ENCODE assay signal across 28 cellular contexts in the genomic region with DNA sequence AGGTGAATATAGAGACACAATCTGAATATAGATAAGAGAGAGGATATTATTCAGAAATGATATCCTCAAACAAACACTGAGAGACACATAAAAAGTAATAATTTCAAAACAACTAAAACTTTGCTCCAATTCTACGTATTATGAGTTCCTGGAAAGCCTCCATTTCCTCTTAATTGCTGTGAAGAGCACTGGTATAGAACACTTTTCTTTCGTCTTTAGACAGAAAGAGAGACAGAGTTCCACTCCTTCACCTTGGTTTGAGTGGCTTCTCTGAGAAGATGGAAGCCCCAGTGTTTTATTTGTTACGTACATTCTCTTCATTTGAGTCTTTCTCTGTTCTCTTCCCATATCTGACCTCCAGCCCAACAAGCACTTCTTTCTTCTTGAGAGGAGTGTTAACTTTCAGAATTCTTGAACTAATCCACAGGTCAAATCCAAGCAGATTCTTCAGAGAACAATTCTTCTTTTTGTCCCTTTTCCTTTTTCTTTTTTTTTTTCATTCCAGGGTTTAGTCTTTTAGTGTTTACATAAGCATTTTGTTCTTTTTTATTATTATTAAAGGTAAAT. TPM values are rescaled to one million over a fixed set of nuclear protein-coding genes. Genes with fewer than 3 reads are reported as not detected.
DNase-seq lines count a peak whose midpoint lies in the region; ATAC-seq, FAIRE-seq and TF ChIP-seq lines count a peak whose summit lies in the region.
"Had no signal": no experiment of that assay in that cellular context is flagged by ENCODE, and none has a peak within 500 bp of the region (broad histone marks: within the 10 kb centered on the region; RNA-seq: fewer than 3 reads in every experiment).

No MANE protein-coding gene starts in this region.

- peaks cover 18 to 26% (median 20%) of the 10 kb centered on the region in 4 donors for H3K4me1 Mint-ChIP-seq in CD4-positive, CD25-positive, alpha-beta regulatory T cell
- H3K4me1 Mint-ChIP-seq in CD4-positive, alpha-beta memory T cell, result peaks cover 0 to 11% (median 8%) of the 10 kb centered on the region in 4 donors
- H3K4me1 Mint-ChIP-seq in T-helper 2 cell treated with Interferon-gamma antibody and Interleukin-4, amounts not matched to agents 5 μg/mL and 100 μg/mL, for 36 hours (ENCODE audit: low read depth), result peaks cover 18% of the 10 kb centered on the region
- H3K4me1 Mint-ChIP-seq: naive thymus-derived CD8-positive, alpha-beta T cell had no signal

- SMC1A ChIA-PET in GM12878 (lab: Charles Lee; ENCODE audit: uncharacterized antibody, unreplicated experiment), result interaction anchor here (0.6 to 2.6 kb wide), 4 partner anchors 23 to 40 kb away, joined by 3 to 13 read pairs (median 5); no protein-coding TSS in a partner anchor

- RAD21 ChIA-PET in GM12878 (lab: Charles Lee; ENCODE audit: unreplicated experiment), result no interaction called here

- 21% methylated on average over 3 of the region's 3 CpGs for WGBS in GM12878 (ENCODE audit: insufficient coverage, insufficient replicate concordance, low lambda C conversion rate, missing lambda C conversion rate)

- H3K9me3 Mint-ChIP-seq in CD4-positive, CD25-positive, alpha-beta regulatory T cell, result peaks cover 0 to 3% (median 0%) of the 10 kb centered on the region in 7 donors
- H3K9me3 Mint-ChIP-seq in CD4-positive, alpha-beta memory T cell, result no peaks in the 10 kb centered on the region
- no peaks in the 10 kb centered on the region for H3K9me3 Mint-ChIP-seq in T-helper 2 cell treated with Interferon-gamma antibody and Interleukin-4, amounts not matched to agents 5 μg/mL and 100 μg/mL, for 36 hours
- H3K9me3 Mint-ChIP-seq: activated T-cell treated with anti-CD3 and anti-CD28 coated beads, Interleukin-2, amount 50 U/mL, for 4 hours; naive thymus-derived CD8-positive, alpha-beta T cell had no signal

- H3K4me3 Mint-ChIP-seq in CD4-positive, CD25-positive, alpha-beta regulatory T cell, result peak overlapping the region; percentile 2 to 61 (median 39)
- peak overlapping the region in 5 of 8 donors; percentile 14 to 52 (median 32) for H3K4me3 Mint-ChIP-seq in CD4-positive, alpha-beta memory T cell
- H3K4me3 Mint-ChIP-seq in T-helper 2 cell treated with Interferon-gamma antibody and Interleukin-4, amounts not matched to agents 5 μg/mL and 100 μg/mL, for 36 hours, result peak overlapping the region; percentile 63
- H3K4me3 Mint-ChIP-seq: activated T-cell treated with anti-CD3 and anti-CD28 coated beads, Interleukin-2, amount 50 U/mL, for 4 hours; naive thymus-derived CD8-positive, alpha-beta T cell had no signal

- ATAC-seq in CD4-positive, CD25-positive, alpha-beta regulatory T cell (ENCODE audit: low read depth in 2 of 2), result peak; percentile 77 to 78
- ATAC-seq in GM12878 (no peak), HG02840 (IDR thresholded peaks at IDR 0.05; ENCODE audit: low FRiP score, unreplicated experiment) (no peak)
- ATAC-seq: activated T-cell treated with anti-CD3 and anti-CD28 coated beads, Interleukin-2, amount 50 U/mL, for 4 hours; gastroesophageal sphincter; naive thymus-derived CD8-positive, alpha-beta T cell had no signal

- no peak for TF ChIP-seq RAD21 in GM12878 (IDR thresholded peaks at IDR 0.05; ENCODE audit: insufficient read depth, low read depth, low read length)

- no peaks in the 10 kb centered on the region for H3K36me3 Mint-ChIP-seq in CD4-positive, CD25-positive, alpha-beta regulatory T cell
- H3K36me3 Mint-ChIP-seq in CD4-positive, alpha-beta memory T cell, result no peaks in the 10 kb centered on the region
- peaks cover 2% of the 10 kb centered on the region for H3K36me3 Mint-ChIP-seq in T-helper 2 cell treated with Interferon-gamma antibody and Interleukin-4, amounts not matched to agents 5 μg/mL and 100 μg/mL, for 36 hours (ENCODE audit: low read depth)
- H3K36me3 Mint-ChIP-seq: naive thymus-derived CD8-positive, alpha-beta T cell had no signal

- in situ Hi-C loops in GM12878 (cut with MboI), result no loop called here

- CTCF ChIA-PET in CD4-positive, alpha-beta memory T cell (lab: Charles Lee; ENCODE audit: partially characterized antibody), result no interaction called here
- CTCF ChIA-PET in GM12878 (lab: Yijun Ruan, JAX), result no interaction called here

- H3K36me3 ChIP-seq in CD4-positive, CD25-positive, alpha-beta regulatory T cell (ENCODE audit: control insufficient read depth, insufficient read depth, low read length), result no peaks in the 10 kb centered on the region
- H3K36me3 ChIP-seq in CD4-positive, alpha-beta memory T cell (ENCODE audit: insufficient read depth, low read length), result no peaks in the 10 kb centered on the region
- no peaks in the 10 kb centered on the region for H3K36me3 ChIP-seq in GM12878 (ENCODE audit: control insufficient read depth in 2 of 2, insufficient read depth in 2 of 2, low read length in 1 of 2)
- H3K36me3 ChIP-seq: BLaER1 treated with 17β-estradiol and CSF1 and Interleukin-3, amounts not matched to agents 10 nM and 100 nM; gastroesophageal sphincter; tibial nerve had no signal

- H3K79me2 ChIP-seq in GM12878 (ENCODE audit: control insufficient read depth, insufficient read depth, low read length), result no peaks in the 10 kb centered on the region

- peak in 2 of 3 donors; percentile 7 to 90 for DNase-seq in CD4-positive, CD25-positive, alpha-beta regulatory T cell
- DNase-seq in CD4-positive, alpha-beta memory T cell, result no peak
- no peak for DNase-seq in T-helper 2 cell treated with Interferon-gamma antibody and Interleukin-4, amounts not matched to agents 5 μg/mL and 100 μg/mL, for 36 hours (ENCODE audit: low spot score)
- DNase-seq in GM12878 (ENCODE audit: low read depth, low spot score) (no peak), NCI-H226 (no peak), NCI-H510A (lab: John Stamatoyannopoulos, UW) (no peak)
- DNase-seq: activated CD4-positive, CD25-positive, alpha-beta regulatory T cell; activated naive CD4-positive, alpha-beta T cell treated with Interleukin-2 at 50 U/mL for 16 hours; activated T-cell treated with anti-CD3 and anti-CD28 coated beads, Interleukin-2, amount 50 U/mL, for 4 hours; aorta; DMS79; Karpas-422; kidney glomerular epithelial cell; midbrain; naive thymus-derived CD8-positive, alpha-beta T cell; NCI-H1417 treated with DMSO at 0.1 percent for 48 hours; NCI-H2081 treated with DMSO at 0.1 percent for 48 hours; NCI-H345; NCI-H748 treated with DMSO at 0.1 percent for 48 hours; SIG-M5; stimulated activated CD4-positive, alpha-beta T cell treated with anti-CD3 and anti-CD28 coated beads, Interleukin-4, amount 100 ng/mL, for 1 hour had no signal

- H3K27me3 ChIP-seq in CD4-positive, CD25-positive, alpha-beta regulatory T cell (ENCODE audit: control insufficient read depth, insufficient read depth, low read length), result peaks cover 9% of the 10 kb centered on the region
- H3K27me3 ChIP-seq in CD4-positive, alpha-beta memory T cell (ENCODE audit: insufficient read depth, low read length), result peaks cover 4% of the 10 kb centered on the region
- no peaks in the 10 kb centered on the region for H3K27me3 ChIP-seq in GM12878 (replicated peaks in 1 of 2; ENCODE audit: control insufficient read depth in 2 of 2, insufficient read depth in 2 of 2, low read length in 1 of 2)
- H3K27me3 ChIP-seq: BLaER1 treated with 17β-estradiol and CSF1 and Interleukin-3, amounts not matched to agents 10 nM and 100 nM; tibial nerve had no signal

- H3K4me2 ChIP-seq in GM12878 (ENCODE audit: control insufficient read depth, insufficient read depth), result no peak overlapping the region
- H3K4me2 ChIP-seq: BLaER1 treated with 17β-estradiol and CSF1 and Interleukin-3, amounts not matched to agents 10 nM and 100 nM had no signal

- H3K27ac Mint-ChIP-seq in CD4-positive, CD25-positive, alpha-beta regulatory T cell, result peak overlapping the region; percentile 78 to 88 (median 82)
- H3K27ac Mint-ChIP-seq in CD4-positive, alpha-beta memory T cell, result peak overlapping the region in 4 of 7 donors; percentile 32 to 84 (median 61)
- peak overlapping the region; percentile 85 for H3K27ac Mint-ChIP-seq in T-helper 2 cell treated with Interferon-gamma antibody and Interleukin-4, amounts not matched to agents 5 μg/mL and 100 μg/mL, for 36 hours

- peaks cover 27% of the 10 kb centered on the region for H3K27me3 Mint-ChIP-seq in CD4-positive, CD25-positive, alpha-beta regulatory T cell
- peaks cover 29 to 36% of the 10 kb centered on the region in 2 donors for H3K27me3 Mint-ChIP-seq in CD4-positive, alpha-beta memory T cell
- peaks cover 20% of the 10 kb centered on the region for H3K27me3 Mint-ChIP-seq in T-helper 2 cell treated with Interferon-gamma antibody and Interleukin-4, amounts not matched to agents 5 μg/mL and 100 μg/mL, for 36 hours (ENCODE audit: low read depth)

- no peak overlapping the region for H2AFZ ChIP-seq in GM12878 (ENCODE audit: control insufficient read depth, low read depth, low read length)

- no peak for TF ChIP-seq EP300 in GM12878 (IDR thresholded peaks at IDR 0.05; ENCODE audit: borderline replicate concordance in 1 of 2, control insufficient read depth in 1 of 2, low read depth in 2 of 2, low read length in 2 of 2)

- no peaks in the 10 kb centered on the region for H3K4me1 ChIP-seq in CD4-positive, CD25-positive, alpha-beta regulatory T cell (ENCODE audit: control insufficient read depth, insufficient read depth, low read length, poor library complexity, severe bottlenecking)
- H3K4me1 ChIP-seq in CD4-positive, alpha-beta memory T cell (ENCODE audit: insufficient read depth, low read length), result no peaks in the 10 kb centered on the region
- H3K4me1 ChIP-seq in GM12878 (ENCODE audit: control insufficient read depth, insufficient read depth, low read length), result peaks cover 6% of the 10 kb centered on the region
- H3K4me1 ChIP-seq: BLaER1 treated with 17β-estradiol and CSF1 and Interleukin-3, amounts not matched to agents 10 nM and 100 nM; gastroesophageal sphincter; tibial nerve had no signal

- POLR2A ChIA-PET in CD4-positive, alpha-beta memory T cell (lab: Charles Lee; ENCODE audit: partially characterized antibody), result no interaction called here
- POLR2A ChIA-PET in GM12878 (lab: Charles Lee), result interaction anchor here (1.7 kb wide), 1 partner anchor 13 kb away, joined by 6 read pairs; no protein-coding TSS in a partner anchor

- intact Hi-C loops in CD4-positive, alpha-beta memory T cell (cut with micrococcal nuclease), result no loop called here
- intact Hi-C loops in GM12878 (cut with micrococcal nuclease; ENCODE audit: unreplicated experiment), result no loop called here

- no peaks in the 10 kb centered on the region for H3K9me3 ChIP-seq in CD4-positive, CD25-positive, alpha-beta regulatory T cell (ENCODE audit: control insufficient read depth in 2 of 2, low read length in 2 of 2)
- H3K9me3 ChIP-seq in CD4-positive, alpha-beta memory T cell (ENCODE audit: control insufficient read depth in 1 of 2, low read length in 2 of 2), result no peaks in the 10 kb centered on the region
- no peaks in the 10 kb centered on the region; the same call in 2 of the 3 replicates for H3K9me3 ChIP-seq in GM12878 (replicated peaks; ENCODE audit: control insufficient read depth, insufficient read depth, low read length)
- H3K9me3 ChIP-seq: gastroesophageal sphincter, tibial nerve had no signal

- no peak overlapping the region for H3K9ac ChIP-seq in GM12878 (ENCODE audit: control insufficient read depth, insufficient read depth, low read length)
- H3K9ac ChIP-seq: BLaER1 treated with 17β-estradiol and CSF1 and Interleukin-3, amounts not matched to agents 10 nM and 100 nM had no signal

- BruUV-seq in GM12878 (replicated peaks; lab: Mats Ljungman, UMichigan), result no TSS peak

- no peak for TF ChIP-seq POLR2A in GM12878 (IDR thresholded peaks at IDR 0.05; ENCODE audit: low read depth, low read length)

- no peak for TF ChIP-seq CTCF in GM12878 (IDR thresholded peaks at IDR 0.05 in 2 of 3, conservative IDR thresholded peaks at IDR 0.05 in 1 of 3; ENCODE audit: control insufficient read depth in 2 of 3, extremely low read depth in 1 of 3, insufficient read depth in 1 of 3, low read depth in 3 of 3, low read length in 3 of 3)

- peak overlapping the region; percentile 52 for H3K4me3 ChIP-seq in CD4-positive, CD25-positive, alpha-beta regulatory T cell (ENCODE audit: low read depth, low read length)
- no peak overlapping the region for H3K4me3 ChIP-seq in CD4-positive, alpha-beta memory T cell (ENCODE audit: low read length in 2 of 2)
- no peak overlapping the region for H3K4me3 ChIP-seq in GM12878
- H3K4me3 ChIP-seq: BLaER1 treated with 17β-estradiol and CSF1 and Interleukin-3, amounts not matched to agents 10 nM and 100 nM; gastroesophageal sphincter; tibial nerve had no signal

- no peaks in the 10 kb centered on the region for H4K20me1 ChIP-seq in GM12878 (ENCODE audit: control insufficient read depth, insufficient read depth)
- H4K20me1 ChIP-seq: BLaER1 treated with 17β-estradiol and CSF1 and Interleukin-3, amounts not matched to agents 10 nM and 100 nM had no signal

- H3K27ac ChIP-seq in CD4-positive, CD25-positive, alpha-beta regulatory T cell (ENCODE audit: insufficient read depth, low read length, poor library complexity, severe bottlenecking), result peak overlapping the region; percentile 6
- H3K27ac ChIP-seq in CD4-positive, alpha-beta memory T cell (ENCODE audit: low read depth, low read length), result no peak overlapping the region
- 0 out of 2 replicates have a peak overlapping the region, but pooled peaks have one; percentile 18 for H3K27ac ChIP-seq in GM12878 (ENCODE audit: control insufficient read depth, insufficient read depth)
- H3K27ac ChIP-seq: BLaER1 treated with 17β-estradiol and CSF1 and Interleukin-3, amounts not matched to agents 10 nM and 100 nM; gastroesophageal sphincter; tibial nerve had no signal

- no peak for FAIRE-seq in GM12878 (lab: Jason Lieb, UNC)
- FAIRE-seq: bronchial epithelial cell, G401.6, HepG2 had no signal

RNA-seq across cellular contexts. Expression of gene PIK3C3, which starts 6.4 kb away (rescaled TPM):
- 77.1 TPM for total RNA-seq in CD4-positive, CD25-positive, alpha-beta regulatory T cell
- 10 to 100 TPM; 42.4 to 52.9 (median 45.2) TPM for polyA plus RNA-seq in CD4-positive, CD25-positive, alpha-beta regulatory T cell
- total RNA-seq in CD4-positive, alpha-beta memory T cell, result 10 to 100 TPM; 67.6 to 78.0 TPM
- 10 to 100 TPM; 31.0 to 42.1 TPM for polyA plus RNA-seq in CD4-positive, alpha-beta memory T cell
- 376 and 389 TPM in 2 replicates for total RNA-seq in GM12878 (2013; cell fraction: nucleolus; rRNA removed)
- total RNA-seq in GM12878 (2014; rRNA removed) (14.4 and 24.7 TPM in 2 replicates), GM12878 (2014; rRNA removed; fragmentation: Illumina TruSeq; extraction: Trizol) (30.8 and 37.4 TPM in 2 replicates), GM12878 (2021) (33.8 and 33.9 TPM in 2 replicates)
- 30.6 TPM for polyA plus RNA-seq in GM12878 (2011; ENCODE audit: low read depth)
- polyA plus RNA-seq in GM12878 (2011; rRNA removed) (131 and 208 TPM in 2 replicates), GM12878 (2014; fragmentation: Illumina TruSeq; extraction: Trizol) (26.6 and 34.2 TPM in 2 replicates), GM12878 (2014; fragmentation: Nextera tagmentation; extraction: Ambion mirVana) (10 to 100 TPM; 20.1 to 37.7 TPM), GM12878 (2014; rRNA removed) (22.5 and 24.0 TPM in 2 replicates), GM12878 (2016; fragmentation: Nextera tagmentation; extraction: Ambion mirVana) (10 to 100 TPM; 41.8 to 42.6 TPM)
- 59.0 and 78.0 TPM in 2 replicates for polyA plus RNA-seq in GM12878 (2011; cell fraction: cytosol; rRNA removed)
- 118 and 123 TPM in 2 replicates for polyA plus RNA-seq in GM12878 (2011; cell fraction: nucleus; rRNA removed)
- 36.9 and 52.3 TPM in 2 replicates for polyA plus RNA-seq in GM12878 (2012)
- 164 and 202 TPM in 2 replicates for polyA minus RNA-seq in GM12878 (2011; rRNA and poly(A)+ RNA removed)
- polyA minus RNA-seq in GM12878 (2011; cell fraction: cytosol; rRNA and poly(A)+ RNA removed), result 30.2 and 36.2 TPM in 2 replicates
- 163 and 245 TPM in 2 replicates for polyA minus RNA-seq in GM12878 (2011; cell fraction: nucleus; rRNA and poly(A)+ RNA removed)

Comparison
In these comparisons a context has a peak if more than half of its experiments do, and no peak if none do; other contexts are left out.
1. ATAC-seq: peak in CD4-positive, CD25-positive, alpha-beta regulatory T cell (2 of 2); none in GM12878 (single experiment) and HG02840 (single experiment).
2. DNase-seq: peak in CD4-positive, CD25-positive, alpha-beta regulatory T cell (2 of 3); none in CD4-positive, alpha-beta memory T cell (0 of 5), T-helper 2 cell treated with Interferon-gamma antibody and Interleukin-4, amounts not matched to agents 5 μg/mL and 100 μg/mL, for 36 hours (single experiment), GM12878 (single experiment), NCI-H226 (single experiment) and NCI-H510A (single experiment).
3. Peak in every context shown above with its lines, with median percentiles within 50 percentile points of each other: H3K27ac Mint-ChIP-seq and H3K4me3 Mint-ChIP-seq.